10 cellular contexts compared by ENCODE assay signal in genomic region chr6:24932832-24933231, GRCh38. TPM values are rescaled to one million over a fixed set of nuclear protein-coding genes. Genes with fewer than 3 reads are reported as not detected.
DNase-seq lines count a peak whose midpoint lies in the region; ATAC-seq, FAIRE-seq and TF ChIP-seq lines count a peak whose summit lies in the region.
"Had no signal": no experiment of that assay in that cellular context is flagged by ENCODE, and none has a peak within 500 bp of the region (broad histone marks: within the 10 kb centered on the region; RNA-seq: fewer than 3 reads in every experiment).

No MANE protein-coding gene starts in this region.

- peak overlapping the region; percentile 79 for H3K27ac ChIP-seq in BLaER1
- H3K27ac ChIP-seq in neural progenitor cell, result no peak overlapping the region

- H3K9me3 ChIP-seq in BLaER1 (no peaks in the 10 kb centered on the region), neural progenitor cell (ENCODE audit: low read depth) (no peaks in the 10 kb centered on the region)

- H3K36me3 ChIP-seq in BLaER1 (no peaks in the 10 kb centered on the region), bronchial epithelial cell (ENCODE audit: control insufficient read depth, insufficient read depth, low read length) (no peaks in the 10 kb centered on the region), neural progenitor cell (no peaks in the 10 kb centered on the region)

- H3F3A ChIP-seq in neural progenitor cell (ENCODE audit: low read depth), result peaks cover 11% of the 10 kb centered on the region

- no peaks in the 10 kb centered on the region for H3K36me3 Mint-ChIP-seq in neural progenitor cell

- H3K9me3 Mint-ChIP-seq in neural progenitor cell, result no peaks in the 10 kb centered on the region

- peak; percentile 41 for DNase-seq in bronchial epithelial cell (ENCODE audit: low read depth)
- DNase-seq in neural progenitor cell (ENCODE audit: low spot score), result no peak
- no peak for DNase-seq in central memory CD4-positive, alpha-beta T cell
- DNase-seq in GM12891 (ENCODE audit: insufficient read length, low spot score), result no peak
- no peak for DNase-seq in islet precursor cell
- DNase-seq: activated CD8-positive, alpha-beta memory T cell treated with anti-CD3 and anti-CD28 coated beads, Interleukin-2, amount 50 U/mL, for 48 hours; SIG-M5 had no signal

- H3K9ac ChIP-seq in BLaER1, result peak overlapping the region; percentile 47
- no peak overlapping the region for H3K9ac ChIP-seq in neural progenitor cell

- H3K4me3 ChIP-seq in BLaER1 (peak overlapping the region; percentile 33; the same call in 1 of the 2 replicates), bronchial epithelial cell (ENCODE audit: low read depth, low read length) (no peak overlapping the region), neural progenitor cell (no peak overlapping the region)

- no peak overlapping the region for H3K27ac Mint-ChIP-seq in neural progenitor cell

- ATAC-seq in GM19025 (IDR thresholded peaks at IDR 0.05; ENCODE audit: low read depth, unreplicated experiment), result peak; percentile 27
- ATAC-seq in HG03442 (IDR thresholded peaks at IDR 0.05; ENCODE audit: unreplicated experiment), result peak; percentile 21

- H3K4me1 Mint-ChIP-seq in neural progenitor cell, result peaks cover 59% of the 10 kb centered on the region

- no peak overlapping the region for H2AFZ ChIP-seq in neural progenitor cell (replicated peaks)

- FAIRE-seq in bronchial epithelial cell (lab: Jason Lieb, UNC) (no peak), GM12891 (lab: Jason Lieb, UNC) (no peak)

- H3K4me1 ChIP-seq in BLaER1 (peaks cover 87% of the 10 kb centered on the region), neural progenitor cell (peaks cover 28% of the 10 kb centered on the region)

- peaks cover 11% of the 10 kb centered on the region for H3K27me3 Mint-ChIP-seq in neural progenitor cell (ENCODE audit: insufficient read depth, low read depth)

- no peak for TF ChIP-seq POLR2A in GM12891 (IDR thresholded peaks at IDR 0.05; ENCODE audit: low read depth, low read length)

- TF ChIP-seq CTCF in bronchial epithelial cell (IDR thresholded peaks at IDR 0.05; ENCODE audit: insufficient read depth, low read length, severe bottlenecking) (no peak), neural progenitor cell (IDR thresholded peaks at IDR 0.05) (no peak)

- no peak overlapping the region for H3K4me3 Mint-ChIP-seq in neural progenitor cell

- H3K4me2 ChIP-seq in BLaER1 (peak overlapping the region; percentile 83), neural progenitor cell (no peak overlapping the region)

- no peaks in the 10 kb centered on the region for H3K79me2 ChIP-seq in neural progenitor cell (ENCODE audit: low read depth)

- no peaks in the 10 kb centered on the region for H4K20me1 ChIP-seq in BLaER1
- no peaks in the 10 kb centered on the region for H4K20me1 ChIP-seq in neural progenitor cell (ENCODE audit: low read depth)

- H3K27me3 ChIP-seq in BLaER1 (no peaks in the 10 kb centered on the region), bronchial epithelial cell (ENCODE audit: control insufficient read depth, insufficient read depth, low read length) (no peaks in the 10 kb centered on the region), neural progenitor cell (no peaks in the 10 kb centered on the region)

TF ChIP-seq in GM12891, 5 proteins besides CTCF, POLR2A, EP300 and RAD21:
- TF ChIP-seq POLR2AphosphoS5 (IDR thresholded peaks at IDR 0.05; ENCODE audit: low read depth, low read length) (no peak), POU2F2 (IDR thresholded peaks at IDR 0.05; ENCODE audit: low read depth, low read length) (no peak), SPI1 (IDR thresholded peaks at IDR 0.05; ENCODE audit: low read depth, low read length) (no peak), PAX5 (IDR thresholded peaks at IDR 0.05; ENCODE audit: insufficient read depth, low read length, severe bottlenecking) (no peak), TAF1 (IDR thresholded peaks at IDR 0.05; ENCODE audit: low read depth, low read length) (no peak)

RNA-seq across cellular contexts. Expression of gene RIPOR2, which starts 2.9 kb away (rescaled TPM):
- total RNA-seq in bronchial epithelial cell (under 0.01 TPM in 1 of 2 replicates, not detected in the other), neural progenitor cell (ENCODE audit: low replicate concordance) (0.26 and 1.1 TPM in 2 replicates)
- 20.5 TPM for polyA plus RNA-seq in GM12891 (2012; ENCODE audit: low read depth, missing spikeins)
